In genomic region chr16:54473201-54473993, GRCh38 we compare ENCODE assay signal across 24 cellular contexts.
"Had no signal": no experiment of that assay in that cellular context is flagged by ENCODE, and none has a peak within 500 bp of the region (broad histone marks: within the 10 kb centered on the region; RNA-seq: fewer than 3 reads in every experiment).

No MANE protein-coding gene starts in this region.

- H3K4me3 Mint-ChIP-seq: activated CD4-positive, alpha-beta T cell treated with anti-CD3 and anti-CD28 coated beads, Interleukin-2, amount 10 ng/mL, durations not matched to agents 7 days and 5 days; activated CD8-positive, alpha-beta memory T cell treated with anti-CD3 and anti-CD28 coated beads, Interleukin-2, amount 10 ng/mL, durations not matched to agents 7 days and 5 days; activated CD8-positive, alpha-beta T cell treated with anti-CD3 and anti-CD28 coated beads for 36 hours; memory B cell; natural killer cell treated with Interleukin-12 subunit alpha and Interleukin-12 subunit beta and Interleukin-15 and Interleukin-18, amount 100 ng/mL, for 72 hours; stimulated activated naive CD8-positive, alpha-beta T cell treated with anti-CD3 and anti-CD28 coated beads, Interleukin-15, Interleukin-2, amounts not matched to agents 100 ng/mL and 50 ng/mL, for 24 hours had no signal

- H3K27ac ChIP-seq: adrenal gland, ascending aorta, brain microvascular endothelial cell, thyroid gland, WERI-Rb-1 had no signal

- H3K4me3 ChIP-seq: adrenal gland, ascending aorta, thyroid gland had no signal

- H3K27me3 ChIP-seq: adrenal gland, ascending aorta, brain microvascular endothelial cell, thyroid gland had no signal

- H3K4me1 Mint-ChIP-seq: activated CD4-positive, alpha-beta T cell treated with anti-CD3 and anti-CD28 coated beads, Interleukin-2, amount 10 ng/mL, durations not matched to agents 7 days and 5 days; activated CD8-positive, alpha-beta memory T cell treated with anti-CD3 and anti-CD28 coated beads, Interleukin-2, amount 10 ng/mL, durations not matched to agents 7 days and 5 days; memory B cell had no signal

- DNase-seq: activated CD4-positive, alpha-beta T cell treated with anti-CD3 and anti-CD28 coated beads, Interleukin-2, amount 10 ng/mL, durations not matched to agents 7 days and 5 days; activated CD4-positive, CD25-positive, alpha-beta regulatory T cell treated with anti-CD3 and anti-CD28 coated beads, Interleukin-2, amount 50 U/mL, for 72 hours; activated CD8-positive, alpha-beta memory T cell treated with anti-CD3 and anti-CD28 coated beads, Interleukin-2, amount 10 ng/mL, durations not matched to agents 7 days and 5 days; activated CD8-positive, alpha-beta T cell treated with anti-CD3 and anti-CD28 coated beads for 36 hours; activated gamma-delta T cell treated with Interleukin-2 at 50 U/mL for 16 hours; adrenal gland; brain microvascular endothelial cell; central memory CD4-positive, alpha-beta T cell; dermis blood vessel endothelial cell; effector CD8-positive, alpha-beta T cell; erythroblast; kidney glomerular epithelial cell; retina; stimulated activated CD4-positive, alpha-beta T cell treated with anti-CD3 and anti-CD28 coated beads, Interleukin-4, amount 100 ng/mL, for 4 hours; substantia nigra; T-helper 1 cell; thyroid gland; WERI-Rb-1 had no signal

- ATAC-seq: activated CD8-positive, alpha-beta memory T cell treated with anti-CD3 and anti-CD28 coated beads, Interleukin-2, amount 10 ng/mL, durations not matched to agents 7 days and 5 days; activated CD8-positive, alpha-beta T cell treated with anti-CD3 and anti-CD28 coated beads for 36 hours; activated naive CD4-positive, alpha-beta T cell treated with anti-CD3 and anti-CD28 coated beads, Interleukin-2, amount 50 U/mL, for 72 hours; natural killer cell treated with Interleukin-12 subunit alpha and Interleukin-12 subunit beta and Interleukin-15 and Interleukin-18, amount 100 ng/mL, for 72 hours had no signal

- H3K36me3 Mint-ChIP-seq: activated CD8-positive, alpha-beta memory T cell treated with anti-CD3 and anti-CD28 coated beads, Interleukin-2, amount 10 ng/mL, durations not matched to agents 7 days and 5 days; activated naive CD4-positive, alpha-beta T cell treated with anti-CD3 and anti-CD28 coated beads, Interleukin-2, amount 50 U/mL, for 72 hours; memory B cell; natural killer cell treated with Interleukin-12 subunit alpha and Interleukin-12 subunit beta and Interleukin-15 and Interleukin-18, amount 100 ng/mL, for 72 hours had no signal

- H3K36me3 ChIP-seq: adrenal gland, ascending aorta, brain microvascular endothelial cell, thyroid gland, WERI-Rb-1 had no signal

- H3K9me3 ChIP-seq: adrenal gland, ascending aorta, thyroid gland had no signal

- H3K4me1 ChIP-seq: adrenal gland, ascending aorta, thyroid gland had no signal

- H3K27me3 Mint-ChIP-seq: activated CD4-positive, alpha-beta T cell treated with anti-CD3 and anti-CD28 coated beads, Interleukin-2, amount 10 ng/mL, durations not matched to agents 7 days and 5 days; activated CD8-positive, alpha-beta memory T cell treated with anti-CD3 and anti-CD28 coated beads, Interleukin-2, amount 10 ng/mL, durations not matched to agents 7 days and 5 days; stimulated activated naive CD8-positive, alpha-beta T cell treated with anti-CD3 and anti-CD28 coated beads, Interleukin-15, Interleukin-2, amounts not matched to agents 100 ng/mL and 50 ng/mL, for 24 hours had no signal

- H3K27ac Mint-ChIP-seq: activated CD4-positive, alpha-beta T cell treated with anti-CD3 and anti-CD28 coated beads, Interleukin-2, amount 10 ng/mL, durations not matched to agents 7 days and 5 days; activated CD8-positive, alpha-beta memory T cell treated with anti-CD3 and anti-CD28 coated beads, Interleukin-2, amount 10 ng/mL, durations not matched to agents 7 days and 5 days; activated CD8-positive, alpha-beta T cell treated with anti-CD3 and anti-CD28 coated beads for 36 hours; activated naive CD4-positive, alpha-beta T cell treated with anti-CD3 and anti-CD28 coated beads, Interleukin-2, amount 50 U/mL, for 72 hours; memory B cell; natural killer cell treated with Interleukin-12 subunit alpha and Interleukin-12 subunit beta and Interleukin-15 and Interleukin-18, amount 100 ng/mL, for 72 hours; progenitor cell of endocrine pancreas; stimulated activated naive CD8-positive, alpha-beta T cell treated with anti-CD3 and anti-CD28 coated beads, Interleukin-15, Interleukin-2, amounts not matched to agents 100 ng/mL and 50 ng/mL, for 24 hours had no signal
